In the genomic region with DNA sequence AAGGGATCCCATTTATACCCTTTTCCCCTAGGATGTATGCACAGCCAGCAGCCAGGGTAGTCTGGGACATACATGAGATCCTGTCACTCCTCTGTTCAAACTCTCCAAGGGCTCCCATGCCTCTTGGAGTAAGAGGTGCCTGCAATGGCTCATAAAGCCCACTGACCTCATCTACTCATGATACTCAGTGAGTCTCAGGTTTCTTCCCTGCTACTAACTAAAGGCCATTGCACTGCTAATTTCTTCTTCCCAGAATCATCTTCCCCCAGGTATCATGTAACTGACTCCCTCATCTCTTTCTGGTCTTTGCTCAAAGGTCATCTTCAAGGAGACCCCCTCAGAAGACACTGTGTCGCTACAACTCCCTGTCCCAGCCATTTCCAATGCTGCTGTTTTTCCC, we compare ENCODE assay signal across 23 cellular contexts.
DNase-seq lines count a peak whose midpoint lies in the region; ATAC-seq and TF ChIP-seq lines count a peak whose summit lies in the region.
"Had no signal": no experiment of that assay in that cellular context is flagged by ENCODE, and none has a peak within 500 bp of the region (broad histone marks: within the 10 kb centered on the region; RNA-seq: fewer than 3 reads in every experiment).

No MANE protein-coding gene starts in this region.

- H3K9me3 ChIP-seq in HEK293 (ENCODE audit: control insufficient read depth, insufficient read depth, low read depth, low read length): no peaks in the 10 kb centered on the region; the same call in 1 of the 2 replicates
- H3K9me3 ChIP-seq: A549, BE2C, Peyer's patch, SJSA1 had no signal

- no peaks in the 10 kb centered on the region for H3K36me3 ChIP-seq in HEK293 (ENCODE audit: control insufficient read depth in 2 of 2, insufficient read depth in 1 of 2, low read length in 2 of 2)
- H3K36me3 ChIP-seq in rectal smooth muscle tissue (ENCODE audit: control insufficient read depth, insufficient read depth, low read length): no peaks in the 10 kb centered on the region
- H3K36me3 ChIP-seq: BE2C, Peyer's patch, SJSA1 had no signal

- H3K9ac ChIP-seq in rectal smooth muscle tissue (ENCODE audit: low read length): no peak overlapping the region

- no peak overlapping the region for H3K4me3 ChIP-seq in HEK293 (ENCODE audit: low read depth, low read length)
- H3K4me3 ChIP-seq in rectal smooth muscle tissue (ENCODE audit: low read length): no peak overlapping the region
- H3K4me3 ChIP-seq: A549, Peyer's patch, SJSA1 had no signal

- DNase-seq in NCI-H2107 (lab: John Stamatoyannopoulos, UW): peak; percentile 33
- DNase-seq in ecto neural progenitor cell (ENCODE audit: low spot score): peak; percentile 8
- DNase-seq: BE2C; CD4-positive, CD25-positive, alpha-beta regulatory T cell; COR-L47; DMS79; KBM-7; MM.1S; NCI-H1092; NCI-H1436; NCI-H187 treated with DMSO at 0.1 percent for 48 hours; NCI-H446; NCI-H748 treated with DMSO at 0.1 percent for 48 hours; Peyer's patch had no signal

- ATAC-seq in GM21619 (IDR thresholded peaks at IDR 0.05; ENCODE audit: unreplicated experiment): no peak
- ATAC-seq in HG02970 (IDR thresholded peaks at IDR 0.05; ENCODE audit: low FRiP score, unreplicated experiment): no peak
- ATAC-seq in HG03045 (IDR thresholded peaks at IDR 0.05; ENCODE audit: unreplicated experiment): no peak
- ATAC-seq: A549, HepG2 had no signal

- no peaks in the 10 kb centered on the region for H3K27me3 ChIP-seq in rectal smooth muscle tissue (ENCODE audit: control insufficient read depth, insufficient read depth, low read length)
- H3K27me3 ChIP-seq: BE2C, Peyer's patch, SJSA1 had no signal

- H3K27ac ChIP-seq in HEK293 (ENCODE audit: extremely low read depth, low read depth, low read length) (no peak overlapping the region), rectal smooth muscle tissue (ENCODE audit: low read depth, low read length) (peak overlapping the region; percentile 69)
- H3K27ac ChIP-seq: A549, HL-60, Peyer's patch, SJSA1 had no signal

- peaks cover under 1% of the 10 kb centered on the region; the same call in 1 of the 2 replicates for H3K4me1 ChIP-seq in HEK293 (ENCODE audit: control insufficient read depth, insufficient read depth, low read length)
- peaks cover 25% of the 10 kb centered on the region for H3K4me1 ChIP-seq in rectal smooth muscle tissue (ENCODE audit: control insufficient read depth, insufficient read depth, low read length)
- H3K4me1 ChIP-seq: A549, BE2C, Peyer's patch had no signal

- CTCF ChIA-PET in HEK293 (lab: Yijun Ruan, JAX): interaction anchor here (1.4 to 3.9 kb wide), 3 partner anchors 68 to 195 kb away, joined by 4 to 69 read pairs (median 6); a partner anchor contains a TSS

- no peak for TF ChIP-seq CTCF in HEK293 (tag by site-specific recombination; IDR thresholded peaks at IDR 0.05)

- POLR2A ChIA-PET in HEK293 (lab: Yijun Ruan, JAX): no interaction called here

TF ChIP-seq in HEK293, 187 proteins besides CTCF, POLR2A, EP300 and RAD21:
- TF ChIP-seq SALL2 (tag by site-specific recombination; IDR thresholded peaks at IDR 0.05; ENCODE audit: borderline replicate concordance) (no peak), ZBTB48 (tag by site-specific recombination; IDR thresholded peaks at IDR 0.05) (peak; percentile 36; the same call in 1 of the 2 replicates), ZNF549 (tag by site-specific recombination; IDR thresholded peaks at IDR 0.05) (no peak), ZNF121 (tag by site-specific recombination; IDR thresholded peaks at IDR 0.05) (no peak), TRIM28 (IDR thresholded peaks at IDR 0.05; ENCODE audit: borderline replicate concordance, low read length) (0 out of 2 replicates have a peak, but pooled peaks have one; percentile 50), ZXDB (tag by site-specific recombination; IDR thresholded peaks at IDR 0.05) (peak; percentile 41; the same call in 1 of the 2 replicates)
- TF ChIP-seq, protein P1, sequence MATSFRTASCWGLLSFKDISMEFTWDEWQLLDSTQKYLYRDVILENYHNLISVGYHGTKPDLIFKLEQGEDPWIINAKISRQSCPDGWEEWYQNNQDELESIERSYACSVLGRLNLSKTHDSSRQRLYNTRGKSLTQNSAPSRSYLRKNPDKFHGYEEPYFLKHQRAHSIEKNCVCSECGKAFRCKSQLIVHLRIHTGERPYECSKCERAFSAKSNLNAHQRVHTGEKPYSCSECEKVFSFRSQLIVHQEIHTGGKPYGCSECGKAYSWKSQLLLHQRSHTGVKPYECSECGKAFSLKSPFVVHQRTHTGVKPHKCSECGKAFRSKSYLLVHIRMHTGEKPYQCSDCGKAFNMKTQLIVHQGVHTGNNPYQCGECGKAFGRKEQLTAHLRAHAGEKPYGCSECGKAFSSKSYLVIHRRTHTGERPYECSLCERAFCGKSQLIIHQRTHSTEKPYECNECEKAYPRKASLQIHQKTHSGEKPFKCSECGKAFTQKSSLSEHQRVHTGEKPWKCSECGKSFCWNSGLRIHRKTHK (tag by site-specific recombination; IDR thresholded peaks at IDR 0.05): no peak
- TF ChIP-seq, protein P2, sequence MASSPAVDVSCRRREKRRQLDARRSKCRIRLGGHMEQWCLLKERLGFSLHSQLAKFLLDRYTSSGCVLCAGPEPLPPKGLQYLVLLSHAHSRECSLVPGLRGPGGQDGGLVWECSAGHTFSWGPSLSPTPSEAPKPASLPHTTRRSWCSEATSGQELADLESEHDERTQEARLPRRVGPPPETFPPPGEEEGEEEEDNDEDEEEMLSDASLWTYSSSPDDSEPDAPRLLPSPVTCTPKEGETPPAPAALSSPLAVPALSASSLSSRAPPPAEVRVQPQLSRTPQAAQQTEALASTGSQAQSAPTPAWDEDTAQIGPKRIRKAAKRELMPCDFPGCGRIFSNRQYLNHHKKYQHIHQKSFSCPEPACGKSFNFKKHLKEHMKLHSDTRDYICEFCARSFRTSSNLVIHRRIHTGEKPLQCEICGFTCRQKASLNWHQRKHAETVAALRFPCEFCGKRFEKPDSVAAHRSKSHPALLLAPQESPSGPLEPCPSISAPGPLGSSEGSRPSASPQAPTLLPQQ (tag by site-specific recombination; IDR thresholded peaks at IDR 0.05): peak; percentile 36; the same call in 1 of the 2 replicates
